ENCODE assay signal across 1 cellular context in genomic region chr2:55153564-55154315, GRCh38.
TF ChIP-seq lines count a peak whose summit lies in the region.

No MANE protein-coding gene starts in this region.

TF ChIP-seq in SK-N-SH treated with all-trans-retinoic acid at 6 μM for 48 hours, 23 proteins besides CTCF, POLR2A, EP300 and RAD21 (continued from another document):
- TF ChIP-seq CREB5 (CRISPR knock-in tag; IDR thresholded peaks at IDR 0.05; ENCODE audit: low read depth) (no peak), ZNF70 (CRISPR knock-in tag; IDR thresholded peaks at IDR 0.05) (no peak), ISL1 (CRISPR knock-in tag; IDR thresholded peaks at IDR 0.05) (no peak), TCF4 (CRISPR knock-in tag; IDR thresholded peaks at IDR 0.05; ENCODE audit: borderline replicate concordance) (no peak)
